In genomic region chr3:17852217-17852616, GRCh38 we compare ENCODE assay signal across 12 cellular contexts.
DNase-seq lines count a peak whose midpoint lies in the region; ATAC-seq and TF ChIP-seq lines count a peak whose summit lies in the region.
"Had no signal": no experiment of that assay in that cellular context is flagged by ENCODE, and none has a peak within 500 bp of the region (broad histone marks: within the 10 kb centered on the region; RNA-seq: fewer than 3 reads in every experiment).

No MANE protein-coding gene starts in this region.

- no peaks in the 10 kb centered on the region for H3K9me3 ChIP-seq in sigmoid colon
- H3K9me3 ChIP-seq: colonic mucosa, ovary had no signal

- 93 to 97% methylated on average over 1 of the region's 1 CpG for WGBS in sigmoid colon, 2 donors

- no peak for TF ChIP-seq POLR2A in sigmoid colon (IDR thresholded peaks at IDR 0.05)

- no peak for TF ChIP-seq CTCF in sigmoid colon (IDR thresholded peaks at IDR 0.05)

- ATAC-seq in GM18511 (IDR thresholded peaks at IDR 0.05; ENCODE audit: unreplicated experiment) (peak; percentile 99), GM21360 (IDR thresholded peaks at IDR 0.05; ENCODE audit: unreplicated experiment) (peak; percentile 95), HG02884 (IDR thresholded peaks at IDR 0.05; ENCODE audit: unreplicated experiment) (peak; percentile 69), GM19023 (IDR thresholded peaks at IDR 0.05; ENCODE audit: unreplicated experiment) (no peak)

- intact Hi-C loops in sigmoid colon (cut with DNase I): no loop called here

- H3K36me3 ChIP-seq in sigmoid colon: no peaks in the 10 kb centered on the region
- H3K36me3 ChIP-seq: colonic mucosa, ovary had no signal

- peak; percentile 25 for DNase-seq in Jurkat, Clone E6-1 (ENCODE audit: low read depth, low spot score)
- no peak for DNase-seq in activated CD4-positive, CD25-positive, alpha-beta regulatory T cell (lab: John Stamatoyannopoulos, UW)
- no peak for DNase-seq in sigmoid colon
- DNase-seq in SKM-1 (lab: John Stamatoyannopoulos, UW; ENCODE audit: unreplicated experiment): no peak
- DNase-seq: activated naive CD8-positive, alpha-beta T cell treated with anti-CD3 and anti-CD28 coated beads, Interleukin-2, amount 10 ng/mL, durations not matched to agents 7 days and 5 days; colonic mucosa; NCI-H2227 treated with DMSO at 0.1 percent for 48 hours; ovary had no signal

- no peak overlapping the region for H3K27ac ChIP-seq in sigmoid colon
- H3K27ac ChIP-seq: colonic mucosa, ovary had no signal

- no peak overlapping the region for H3K4me3 ChIP-seq in Jurkat, Clone E6-1 (ENCODE audit: low read length)
- no peak overlapping the region for H3K4me3 ChIP-seq in sigmoid colon
- H3K4me3 ChIP-seq: colonic mucosa, ovary had no signal

- no peaks in the 10 kb centered on the region for H3K4me1 ChIP-seq in sigmoid colon
- H3K4me1 ChIP-seq: colonic mucosa had no signal

- TF ChIP-seq EP300 in sigmoid colon (IDR thresholded peaks at IDR 0.05): no peak

- H3K27me3 ChIP-seq in sigmoid colon: no peaks in the 10 kb centered on the region
- H3K27me3 ChIP-seq: colonic mucosa, ovary had no signal
